In genomic region chr11:74139151-74139918, GRCh38 we compare ENCODE assay signal across 2 cellular contexts.
TF ChIP-seq lines count a peak whose summit lies in the region.

No MANE protein-coding gene starts in this region.

TF ChIP-seq in SK-N-SH, 30 proteins besides CTCF, POLR2A, EP300 and RAD21:
- TF ChIP-seq MAX (IDR thresholded peaks at IDR 0.05; ENCODE audit: low read depth) (no peak), POLR2AphosphoS5 (IDR thresholded peaks at IDR 0.05; ENCODE audit: low read depth, low read length) (no peak)

TF ChIP-seq in SK-N-SH treated with all-trans-retinoic acid at 6 μM for 48 hours, 23 proteins besides CTCF, POLR2A, EP300 and RAD21:
- TF ChIP-seq CSDC2 (CRISPR knock-in tag; IDR thresholded peaks at IDR 0.05): no peak
- no peak for TF ChIP-seq RARB (CRISPR knock-in tag; IDR thresholded peaks at IDR 0.05)
- TF ChIP-seq SNAI2 (CRISPR knock-in tag; IDR thresholded peaks at IDR 0.05): no peak
- no peak for TF ChIP-seq ARNTL (CRISPR knock-in tag; IDR thresholded peaks at IDR 0.05; ENCODE audit: borderline replicate concordance, low read depth)
- TF ChIP-seq ZNF70 (CRISPR knock-in tag; IDR thresholded peaks at IDR 0.05): no peak
- no peak for TF ChIP-seq PATZ1 (CRISPR knock-in tag; IDR thresholded peaks at IDR 0.05; ENCODE audit: borderline replicate concordance)
- no peak for TF ChIP-seq POU6F1 (CRISPR knock-in tag; IDR thresholded peaks at IDR 0.05; ENCODE audit: borderline replicate concordance, low read depth)
- TF ChIP-seq ZC3H10 (CRISPR knock-in tag; IDR thresholded peaks at IDR 0.05): no peak
- TF ChIP-seq ZFP3 (CRISPR knock-in tag; IDR thresholded peaks at IDR 0.05): no peak
- TF ChIP-seq ZNF8 (CRISPR knock-in tag; IDR thresholded peaks at IDR 0.05): no peak
- TF ChIP-seq CREB5 (CRISPR knock-in tag; IDR thresholded peaks at IDR 0.05; ENCODE audit: low read depth): no peak
- TF ChIP-seq TCF4 (CRISPR knock-in tag; IDR thresholded peaks at IDR 0.05; ENCODE audit: borderline replicate concordance): no peak
- TF ChIP-seq ZNF565 (CRISPR knock-in tag; conservative IDR thresholded peaks at IDR 0.05; ENCODE audit: low read depth): no peak
- TF ChIP-seq TSHZ2 (CRISPR knock-in tag; IDR thresholded peaks at IDR 0.05): no peak
- TF ChIP-seq ESRRG (CRISPR knock-in tag; IDR thresholded peaks at IDR 0.05): no peak
- no peak for TF ChIP-seq CSRNP3 (CRISPR knock-in tag; IDR thresholded peaks at IDR 0.05)
- TF ChIP-seq GLIS3 (CRISPR knock-in tag; IDR thresholded peaks at IDR 0.05): no peak
- no peak for TF ChIP-seq OSR1 (CRISPR knock-in tag; IDR thresholded peaks at IDR 0.05)
- no peak for TF ChIP-seq ZFP30 (CRISPR knock-in tag; IDR thresholded peaks at IDR 0.05)
TF ChIP-seq in SK-N-SH treated with all-trans-retinoic acid at 6 μM for 48 hours: peak in this region for 0.
